9 cellular contexts compared by ENCODE assay signal in genomic region chr5:159198063-159199036, GRCh38. TPM values are rescaled to one million over a fixed set of nuclear protein-coding genes. Genes with fewer than 3 reads are reported as not detected.
A peak's percentile ranks its signal among the peaks of the same experiment; 100 is the strongest.
DNase-seq lines count a peak whose midpoint lies in the region; ATAC-seq and TF ChIP-seq lines count a peak whose summit lies in the region.
"Had no signal": no experiment of that assay in that cellular context is flagged by ENCODE, and none has a peak within 500 bp of the region (broad histone marks: within the 10 kb centered on the region; RNA-seq: fewer than 3 reads in every experiment).

No MANE protein-coding gene starts in this region.

- peak overlapping the region; percentile 81 for H3K27ac Mint-ChIP-seq in activated naive CD8-positive, alpha-beta T cell

- peak overlapping the region; percentile 48 for H3K4me3 Mint-ChIP-seq in activated naive CD8-positive, alpha-beta T cell

- peaks cover 24% of the 10 kb centered on the region for H3K36me3 Mint-ChIP-seq in activated naive CD8-positive, alpha-beta T cell

- peak; percentile 59 for DNase-seq in GM12864 (ENCODE audit: low read depth)
- DNase-seq in NCI-H748 treated with DMSO at 0.1 percent for 48 hours (lab: John Stamatoyannopoulos, UW): no peak
- DNase-seq in NCI-H2107 treated with DMSO at 0.1 percent for 48 hours (lab: John Stamatoyannopoulos, UW; ENCODE audit: unreplicated experiment): no peak
- DNase-seq in kidney glomerular epithelial cell (lab: John Stamatoyannopoulos, UW): no peak
- no peak for DNase-seq in hepatocyte (ENCODE audit: low spot score)

- peaks cover 76% of the 10 kb centered on the region for H3K4me1 Mint-ChIP-seq in activated naive CD8-positive, alpha-beta T cell (ENCODE audit: low read depth)

- no peaks in the 10 kb centered on the region for H3K36me3 ChIP-seq in hepatocyte (replicated peaks; ENCODE audit: insufficient read depth, low read depth)

- H3K4me2 ChIP-seq in hepatocyte: no peak overlapping the region

- ATAC-seq in GM21367 (IDR thresholded peaks at IDR 0.05; ENCODE audit: unreplicated experiment) (peak; percentile 95), HG03439 (IDR thresholded peaks at IDR 0.05; ENCODE audit: unreplicated experiment) (peak; percentile 91)

- WGBS in hepatocyte (ENCODE audit: low lambda C conversion rate, missing lambda C conversion rate): 99% methylated on average over 5 of the region's 5 CpGs

- H3K27ac ChIP-seq in hepatocyte: no peak overlapping the region

- H3K4me1 ChIP-seq in hepatocyte (ENCODE audit: insufficient read depth): no peaks in the 10 kb centered on the region

- peaks cover 97% of the 10 kb centered on the region for H3K79me2 ChIP-seq in hepatocyte

- H3K4me3 ChIP-seq in GM12864 (ENCODE audit: low read depth, low read length) (no peak overlapping the region), hepatocyte (no peak overlapping the region)
- H3K4me3 ChIP-seq: skin epidermis had no signal

- H2AFZ ChIP-seq in hepatocyte: no peak overlapping the region

- TF ChIP-seq CTCF in GM12864 (IDR thresholded peaks at IDR 0.05; ENCODE audit: low read depth, low read length, missing control alignments) (no peak), hepatocyte (IDR thresholded peaks at IDR 0.05; ENCODE audit: poor library complexity) (no peak)

- H3K9me3 ChIP-seq in hepatocyte (ENCODE audit: low read depth): no peaks in the 10 kb centered on the region

- no peaks in the 10 kb centered on the region for H3K9me3 Mint-ChIP-seq in activated naive CD8-positive, alpha-beta T cell (ENCODE audit: low read depth)

- no peaks in the 10 kb centered on the region for H3K27me3 Mint-ChIP-seq in activated naive CD8-positive, alpha-beta T cell

- H4K20me1 ChIP-seq in hepatocyte (ENCODE audit: insufficient read depth, poor library complexity, severe bottlenecking): peaks cover 39% of the 10 kb centered on the region

- H3K27me3 ChIP-seq in hepatocyte: no peaks in the 10 kb centered on the region

- H3K9me2 ChIP-seq in hepatocyte (replicated peaks; ENCODE audit: insufficient read depth): no peaks in the 10 kb centered on the region

RNA-seq across cellular contexts. Expression of gene RNF145, which starts 11.0 kb away (rescaled TPM):
- total RNA-seq in hepatocyte: 36.2 and 37.4 TPM in 2 replicates
- polyA plus RNA-seq in hepatocyte: 13.0 and 15.1 TPM in 2 replicates
